ENCODE assay signal across 10 cellular contexts in genomic region chr11:72326151-72326842, GRCh38.
A peak's percentile ranks its signal among the peaks of the same experiment; 100 is the strongest.
DNase-seq lines count a peak whose midpoint lies in the region; ATAC-seq and TF ChIP-seq lines count a peak whose summit lies in the region.
"Had no signal": no experiment of that assay in that cellular context is flagged by ENCODE, and none has a peak within 500 bp of the region (broad histone marks: within the 10 kb centered on the region; RNA-seq: fewer than 3 reads in every experiment).

No MANE protein-coding gene starts in this region.

- TF ChIP-seq CTCF in natural killer cell (IDR thresholded peaks at IDR 0.05) (no peak), tibial nerve (IDR thresholded peaks at IDR 0.05) (no peak)

- H3K9me3 Mint-ChIP-seq in natural killer cell treated with Interleukin-12 subunit alpha and Interleukin-12 subunit beta and Interleukin-15 and Interleukin-18, amount 100 ng/mL, for 72 hours: no peaks in the 10 kb centered on the region
- H3K9me3 Mint-ChIP-seq in natural killer cell: no peaks in the 10 kb centered on the region
- H3K9me3 Mint-ChIP-seq in activated T-helper 2 cell treated with anti-CD3 and anti-CD28 coated beads, Interferon-gamma antibody, Interleukin-2, Interleukin-4, amounts not matched to agents 10 μg/mL and 5 μg/mL and 100 μg/mL, durations not matched to agents 14 hours and 24 hours and 36 hours: no peaks in the 10 kb centered on the region
- H3K9me3 Mint-ChIP-seq in stimulated activated naive CD8-positive, alpha-beta T cell treated with anti-CD3 and anti-CD28 coated beads, Interleukin-15, amount 100 ng/mL, for 72 hours: no peaks in the 10 kb centered on the region

- H3K36me3 Mint-ChIP-seq in natural killer cell treated with Interleukin-12 subunit alpha and Interleukin-12 subunit beta and Interleukin-15 and Interleukin-18, amount 100 ng/mL, for 72 hours: no peaks in the 10 kb centered on the region
- no peaks in the 10 kb centered on the region for H3K36me3 Mint-ChIP-seq in natural killer cell
- H3K36me3 Mint-ChIP-seq in activated T-helper 2 cell treated with anti-CD3 and anti-CD28 coated beads, Interferon-gamma antibody, Interleukin-2, Interleukin-4, amounts not matched to agents 10 μg/mL and 5 μg/mL and 100 μg/mL, durations not matched to agents 14 hours and 24 hours and 36 hours (ENCODE audit: low read depth): peaks cover 22% of the 10 kb centered on the region

- no peaks in the 10 kb centered on the region for H3K27me3 Mint-ChIP-seq in natural killer cell treated with Interleukin-12 subunit alpha and Interleukin-12 subunit beta and Interleukin-15 and Interleukin-18, amount 100 ng/mL, for 72 hours
- no peaks in the 10 kb centered on the region for H3K27me3 Mint-ChIP-seq in natural killer cell (ENCODE audit: low read depth in 2 of 2)
- no peaks in the 10 kb centered on the region for H3K27me3 Mint-ChIP-seq in activated T-helper 2 cell treated with anti-CD3 and anti-CD28 coated beads, Interferon-gamma antibody, Interleukin-2, Interleukin-4, amounts not matched to agents 10 μg/mL and 5 μg/mL and 100 μg/mL, durations not matched to agents 14 hours and 24 hours and 36 hours (ENCODE audit: low read depth)
- no peaks in the 10 kb centered on the region for H3K27me3 Mint-ChIP-seq in stimulated activated naive CD8-positive, alpha-beta T cell treated with anti-CD3 and anti-CD28 coated beads, Interleukin-15, amount 100 ng/mL, for 72 hours

- H3K9me3 ChIP-seq in tibial nerve: no peaks in the 10 kb centered on the region

- H3K4me1 ChIP-seq in tibial nerve: peaks cover 0 to 23% (median 3%) of the 10 kb centered on the region in 4 donors

- peak in 1 of 2 donors; percentile 78 for ATAC-seq in natural killer cell treated with Interleukin-12 subunit alpha and Interleukin-12 subunit beta and Interleukin-15 and Interleukin-18, amount 100 ng/mL, for 72 hours
- ATAC-seq in natural killer cell (no peak), GM19328 (IDR thresholded peaks at IDR 0.05; ENCODE audit: unreplicated experiment) (no peak), GM18868 (IDR thresholded peaks at IDR 0.05; ENCODE audit: unreplicated experiment) (no peak)
- ATAC-seq in stimulated activated naive CD8-positive, alpha-beta T cell treated with anti-CD3 and anti-CD28 coated beads, Interleukin-15, amount 100 ng/mL, for 72 hours: no peak

- TF ChIP-seq POLR2A in tibial nerve (IDR thresholded peaks at IDR 0.05): no peak

- peak overlapping the region; percentile 32 to 80 for H3K27ac Mint-ChIP-seq in natural killer cell treated with Interleukin-12 subunit alpha and Interleukin-12 subunit beta and Interleukin-15 and Interleukin-18, amount 100 ng/mL, for 72 hours
- peak overlapping the region in 1 of 2 donors; percentile 69 for H3K27ac Mint-ChIP-seq in natural killer cell
- peak overlapping the region; percentile 96 for H3K27ac Mint-ChIP-seq in activated T-helper 2 cell treated with anti-CD3 and anti-CD28 coated beads, Interferon-gamma antibody, Interleukin-2, Interleukin-4, amounts not matched to agents 10 μg/mL and 5 μg/mL and 100 μg/mL, durations not matched to agents 14 hours and 24 hours and 36 hours
- peak overlapping the region; percentile 11 to 46 for H3K27ac Mint-ChIP-seq in stimulated activated naive CD8-positive, alpha-beta T cell treated with anti-CD3 and anti-CD28 coated beads, Interleukin-15, amount 100 ng/mL, for 72 hours

- no peaks in the 10 kb centered on the region for H3K27me3 ChIP-seq in tibial nerve

- H3K27ac ChIP-seq in tibial nerve: no peak overlapping the region

- no peak for TF ChIP-seq EP300 in tibial nerve (IDR thresholded peaks at IDR 0.05)

- no peak overlapping the region for H3K4me3 Mint-ChIP-seq in natural killer cell treated with Interleukin-12 subunit alpha and Interleukin-12 subunit beta and Interleukin-15 and Interleukin-18, amount 100 ng/mL, for 72 hours
- no peak overlapping the region for H3K4me3 Mint-ChIP-seq in natural killer cell
- H3K4me3 Mint-ChIP-seq in activated T-helper 2 cell treated with anti-CD3 and anti-CD28 coated beads, Interferon-gamma antibody, Interleukin-2, Interleukin-4, amounts not matched to agents 10 μg/mL and 5 μg/mL and 100 μg/mL, durations not matched to agents 14 hours and 24 hours and 36 hours (ENCODE audit: low read depth): peak overlapping the region; percentile 11
- no peak overlapping the region for H3K4me3 Mint-ChIP-seq in stimulated activated naive CD8-positive, alpha-beta T cell treated with anti-CD3 and anti-CD28 coated beads, Interleukin-15, amount 100 ng/mL, for 72 hours

- H3K4me1 Mint-ChIP-seq in natural killer cell treated with Interleukin-12 subunit alpha and Interleukin-12 subunit beta and Interleukin-15 and Interleukin-18, amount 100 ng/mL, for 72 hours (ENCODE audit: low read depth in 2 of 2): peaks cover 9 to 10% of the 10 kb centered on the region in 2 donors
- H3K4me1 Mint-ChIP-seq in natural killer cell: peaks cover 0 to 16% of the 10 kb centered on the region in 2 donors
- peaks cover 45% of the 10 kb centered on the region for H3K4me1 Mint-ChIP-seq in activated T-helper 2 cell treated with anti-CD3 and anti-CD28 coated beads, Interferon-gamma antibody, Interleukin-2, Interleukin-4, amounts not matched to agents 10 μg/mL and 5 μg/mL and 100 μg/mL, durations not matched to agents 14 hours and 24 hours and 36 hours (ENCODE audit: low read depth)
- H3K4me1 Mint-ChIP-seq in stimulated activated naive CD8-positive, alpha-beta T cell treated with anti-CD3 and anti-CD28 coated beads, Interleukin-15, amount 100 ng/mL, for 72 hours: peaks cover 7% of the 10 kb centered on the region

- DNase-seq in natural killer cell treated with Interleukin-12 subunit alpha and Interleukin-12 subunit beta and Interleukin-15 and Interleukin-18, amount 100 ng/mL, for 72 hours (ENCODE audit: low spot score): no peak
- DNase-seq in natural killer cell: no peak
- DNase-seq in activated T-helper 2 cell treated with anti-CD3 and anti-CD28 coated beads, Interferon-gamma antibody, Interleukin-2, Interleukin-4, amounts not matched to agents 10 μg/mL and 5 μg/mL and 100 μg/mL, durations not matched to agents 14 hours and 24 hours and 36 hours (ENCODE audit: low spot score): no peak
- DNase-seq in islet precursor cell: peak; percentile 94
- DNase-seq in stimulated activated naive CD8-positive, alpha-beta T cell treated with anti-CD3 and anti-CD28 coated beads, Interleukin-15, amount 100 ng/mL, for 72 hours: no peak
- no peak for DNase-seq in tibial nerve (ENCODE audit: low spot score in 2 of 2)
- DNase-seq: COR-L47, NCI-H345 had no signal

- no peak overlapping the region for H3K4me3 ChIP-seq in tibial nerve

- intact Hi-C loops in natural killer cell (cut with micrococcal nuclease): no loop called here
- intact Hi-C loops in activated T-helper 2 cell treated with anti-CD3 and anti-CD28 coated beads, Interferon-gamma antibody, Interleukin-2, Interleukin-4, amounts not matched to agents 10 μg/mL and 5 μg/mL and 100 μg/mL, durations not matched to agents 14 hours and 24 hours and 36 hours (cut with micrococcal nuclease): loop anchor here (1.0 kb wide), 2 partner anchors 27 to 108 kb away; partner anchors contain the start of gene CLPB

- peaks cover 0 to 36% (median 0%) of the 10 kb centered on the region in 3 donors for H3K36me3 ChIP-seq in tibial nerve
